In genomic region chr19:3782330-3782729, GRCh38 we compare ENCODE assay signal across 1 cellular context.
TF ChIP-seq lines count a peak whose summit lies in the region.

No MANE protein-coding gene starts in this region.

TF ChIP-seq in K562, 482 proteins besides CTCF, POLR2A, EP300 and RAD21:
- 0 out of 2 replicates have a peak, but pooled peaks have one; percentile 29 for TF ChIP-seq SMARCA5 (IDR thresholded peaks at IDR 0.05)
- no peak for TF ChIP-seq RNF219 (CRISPR knock-in tag; IDR thresholded peaks at IDR 0.05)
- no peak for TF ChIP-seq HMGXB4 (CRISPR knock-in tag; IDR thresholded peaks at IDR 0.05)
- peak; percentile 93 for TF ChIP-seq BCOR (IDR thresholded peaks at IDR 0.05)
- peak in 1 of 2 experiments; percentile 86; a peak in 1 of 3 replicates for TF ChIP-seq CBX3 (IDR thresholded peaks at IDR 0.05; ENCODE audit: borderline replicate concordance in 1 of 2, low read length in 2 of 2)
- TF ChIP-seq RAD51 (IDR thresholded peaks at IDR 0.05; ENCODE audit: borderline replicate concordance, low read depth) = no peak
- peak in 1 of 2 experiments; percentile 60; a peak in 2 of 4 replicates for TF ChIP-seq RCOR1 (IDR thresholded peaks at IDR 0.05; ENCODE audit: borderline replicate concordance in 1 of 2, low read depth in 2 of 2, low read length in 2 of 2)
- no peak for TF ChIP-seq KAT2B (IDR thresholded peaks at IDR 0.05; ENCODE audit: low read depth, low read length)
- TF ChIP-seq KDM1A (IDR thresholded peaks at IDR 0.05) = peak; percentile 78 to 92
- TF ChIP-seq CBX1 (IDR thresholded peaks at IDR 0.05; ENCODE audit: low read depth) = peak; percentile 66; the same call in 1 of the 2 replicates
- peak; percentile 81 for TF ChIP-seq RBM25 (IDR thresholded peaks at IDR 0.05; ENCODE audit: low read depth, low read length, severe bottlenecking)
